ENCODE assay signal across 26 cellular contexts in genomic region chr6:86782328-86782727, GRCh38.
"Had no signal": no experiment of that assay in that cellular context is flagged by ENCODE, and none has a peak within 500 bp of the region (broad histone marks: within the 10 kb centered on the region; RNA-seq: fewer than 3 reads in every experiment).

No MANE protein-coding gene starts in this region.

- H3K9me3 Mint-ChIP-seq: nephron progenitor cell; stimulated activated memory B cell treated with anti-CD40 and anti-IgM and Interleukin-4, amounts not matched to agents 10 μg/mL and 1 μg/mL and 100 μg/mL, for 72 hours; type B pancreatic cell had no signal

- H3K36me3 ChIP-seq: esophagus squamous epithelium, heart right ventricle, left ventricle myocardium inferior, lower lobe of right lung, sigmoid colon, tibial artery had no signal

- H3K27me3 Mint-ChIP-seq: dendritic cell treated with granulocyte-macrophage colony-stimulating factor and Interleukin-4, amounts not matched to agents 40 ng/mL and 50 ng/mL, for 4 days; naive thymus-derived CD8-positive, alpha-beta T cell; stimulated activated memory B cell treated with anti-CD40 and anti-IgM and Interleukin-4, amounts not matched to agents 10 μg/mL and 1 μg/mL and 100 μg/mL, for 72 hours; type B pancreatic cell had no signal

- H3K4me1 ChIP-seq: esophagus squamous epithelium, heart right ventricle, left ventricle myocardium inferior, lower lobe of right lung, psoas muscle, sigmoid colon, testis, tibial artery had no signal

- H3K9me3 ChIP-seq: esophagus squamous epithelium, left ventricle myocardium inferior, lower lobe of right lung, psoas muscle, sigmoid colon, testis, tibial artery had no signal

- FAIRE-seq: colon, endothelial cell of umbilical vein, islet of Langerhans had no signal

- ATAC-seq: heart right ventricle; left cardiac atrium; lower lobe of right lung; naive thymus-derived CD8-positive, alpha-beta T cell; psoas muscle; right cardiac atrium; stimulated activated memory B cell treated with anti-CD40 and anti-IgM and Interleukin-4, amounts not matched to agents 10 μg/mL and 1 μg/mL and 100 μg/mL, for 72 hours; stimulated activated naive CD8-positive, alpha-beta T cell treated with anti-CD3 and anti-CD28 coated beads, Interleukin-15, Interleukin-2, amounts not matched to agents 100 U/mL and 50 U/mL, for 24 hours had no signal

- H3K27ac ChIP-seq: esophagus squamous epithelium, heart right ventricle, left ventricle myocardium inferior, lower lobe of right lung, psoas muscle, sigmoid colon, testis, tibial artery had no signal

- DNase-seq: effector CD8-positive, alpha-beta T cell; esophagus squamous epithelium; foreskin melanocyte; glutamatergic neuron; heart right ventricle; hypothalamus; left cardiac atrium; left ventricle myocardium inferior; lower lobe of right lung; naive thymus-derived CD8-positive, alpha-beta T cell; nephron progenitor cell; nucleus accumbens; psoas muscle; right cardiac atrium; sigmoid colon; stimulated activated CD4-positive, alpha-beta T cell treated with anti-CD3 and anti-CD28 coated beads, Interleukin-4, amount 100 ng/mL, for 4 hours; stimulated activated naive CD8-positive, alpha-beta T cell treated with anti-CD3 and anti-CD28 coated beads, Interleukin-15, Interleukin-2, amounts not matched to agents 100 U/mL and 50 U/mL, for 24 hours; substantia nigra; testis; tibial artery had no signal

- H3K27me3 ChIP-seq: esophagus squamous epithelium, heart right ventricle, sigmoid colon, testis, tibial artery had no signal

- H3K27ac Mint-ChIP-seq: dendritic cell treated with granulocyte-macrophage colony-stimulating factor and Interleukin-4, amounts not matched to agents 40 ng/mL and 50 ng/mL, for 4 days; naive thymus-derived CD8-positive, alpha-beta T cell; nephron progenitor cell; stimulated activated memory B cell treated with anti-CD40 and anti-IgM and Interleukin-4, amounts not matched to agents 10 μg/mL and 1 μg/mL and 100 μg/mL, for 72 hours; type B pancreatic cell had no signal

- H3K4me3 ChIP-seq: esophagus squamous epithelium, heart right ventricle, left ventricle myocardium inferior, lower lobe of right lung, psoas muscle, sigmoid colon, testis, tibial artery had no signal

- H3K4me1 Mint-ChIP-seq: naive thymus-derived CD8-positive, alpha-beta T cell; nephron progenitor cell; stimulated activated memory B cell treated with anti-CD40 and anti-IgM and Interleukin-4, amounts not matched to agents 10 μg/mL and 1 μg/mL and 100 μg/mL, for 72 hours had no signal

- H3K36me3 Mint-ChIP-seq: naive thymus-derived CD8-positive, alpha-beta T cell; stimulated activated memory B cell treated with anti-CD40 and anti-IgM and Interleukin-4, amounts not matched to agents 10 μg/mL and 1 μg/mL and 100 μg/mL, for 72 hours; type B pancreatic cell had no signal

- H3K4me3 Mint-ChIP-seq: dendritic cell treated with granulocyte-macrophage colony-stimulating factor and Interleukin-4, amounts not matched to agents 40 ng/mL and 50 ng/mL, for 4 days; naive thymus-derived CD8-positive, alpha-beta T cell; nephron progenitor cell; stimulated activated memory B cell treated with anti-CD40 and anti-IgM and Interleukin-4, amounts not matched to agents 10 μg/mL and 1 μg/mL and 100 μg/mL, for 72 hours; type B pancreatic cell had no signal
